In genomic region chrX:49002091-49002935, GRCh38 we compare ENCODE assay signal across 8 cellular contexts. TPM values are rescaled to one million over a fixed set of nuclear protein-coding genes. Genes with fewer than 3 reads are reported as not detected.
DNase-seq lines count a peak whose midpoint lies in the region; ATAC-seq lines count a peak whose summit lies in the region.

A gene with protein sequence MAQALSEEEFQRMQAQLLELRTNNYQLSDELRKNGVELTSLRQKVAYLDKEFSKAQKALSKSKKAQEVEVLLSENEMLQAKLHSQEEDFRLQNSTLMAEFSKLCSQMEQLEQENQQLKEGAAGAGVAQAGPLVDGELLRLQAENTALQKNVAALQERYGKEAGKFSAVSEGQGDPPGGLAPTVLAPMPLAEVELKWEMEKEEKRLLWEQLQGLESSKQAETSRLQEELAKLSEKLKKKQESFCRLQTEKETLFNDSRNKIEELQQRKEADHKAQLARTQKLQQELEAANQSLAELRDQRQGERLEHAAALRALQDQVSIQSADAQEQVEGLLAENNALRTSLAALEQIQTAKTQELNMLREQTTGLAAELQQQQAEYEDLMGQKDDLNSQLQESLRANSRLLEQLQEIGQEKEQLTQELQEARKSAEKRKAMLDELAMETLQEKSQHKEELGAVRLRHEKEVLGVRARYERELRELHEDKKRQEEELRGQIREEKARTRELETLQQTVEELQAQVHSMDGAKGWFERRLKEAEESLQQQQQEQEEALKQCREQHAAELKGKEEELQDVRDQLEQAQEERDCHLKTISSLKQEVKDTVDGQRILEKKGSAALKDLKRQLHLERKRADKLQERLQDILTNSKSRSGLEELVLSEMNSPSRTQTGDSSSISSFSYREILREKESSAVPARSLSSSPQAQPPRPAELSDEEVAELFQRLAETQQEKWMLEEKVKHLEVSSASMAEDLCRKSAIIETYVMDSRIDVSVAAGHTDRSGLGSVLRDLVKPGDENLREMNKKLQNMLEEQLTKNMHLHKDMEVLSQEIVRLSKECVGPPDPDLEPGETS (minus strand): TSS chrX:49002264. CDS start chrX:49002229, 35 bp downstream.

- H3K27ac ChIP-seq in CD4-positive, alpha-beta memory T cell (ENCODE audit: low read depth, low read length), result peak within 1 kb of the TSS; percentile 97

- intact Hi-C loops in CD4-positive, alpha-beta memory T cell (cut with micrococcal nuclease), result loop anchor here (1.0 to 5.0 kb wide), 6 partner anchors 41 to 201 kb away; partner anchors contain the start of genes PIM2, PRAF2 and TFE3

- peaks cover 13% of the 10 kb centered on the region for H3K36me3 ChIP-seq in CD4-positive, alpha-beta memory T cell (ENCODE audit: insufficient read depth, low read length)

- peaks cover 27% of the 10 kb centered on the region for H3K4me1 ChIP-seq in CD4-positive, alpha-beta memory T cell (ENCODE audit: insufficient read depth, low read length)

- peak; percentile 82 to 94 (median 86) for DNase-seq in CD4-positive, alpha-beta memory T cell
- DNase-seq in HS-27A (ENCODE audit: low read depth), result peak; percentile 61
- DNase-seq in NOMO-1 (lab: John Stamatoyannopoulos, UW; ENCODE audit: unreplicated experiment in 2 of 2), result peak; percentile 49 to 73
- peak; percentile 72 to 78 (median 73) for DNase-seq in effector memory CD8-positive, alpha-beta T cell
- DNase-seq in memory B cell (ENCODE audit: low spot score in 2 of 2), result peak; percentile 61 to 76
- DNase-seq in stimulated activated CD8-positive, alpha-beta memory T cell treated with anti-CD3 and anti-CD28 coated beads, Interleukin-12 subunit alpha, Interleukin-12 subunit beta, amount 100 ng/mL, for 24 hours (ENCODE audit: extremely low read depth), result peak; percentile 40

- H3K4me3 Mint-ChIP-seq in CD4-positive, alpha-beta memory T cell, result peak within 1 kb of the TSS; percentile 91 to 99 (median 97)
- H3K4me3 Mint-ChIP-seq in effector memory CD8-positive, alpha-beta T cell, result peak within 1 kb of the TSS; percentile 98 to 99
- H3K4me3 Mint-ChIP-seq in memory B cell, result peak within 1 kb of the TSS; percentile 97

- no peaks in the 10 kb centered on the region for H3K9me3 ChIP-seq in CD4-positive, alpha-beta memory T cell (ENCODE audit: control insufficient read depth in 1 of 2, low read length in 2 of 2)

- POLR2A ChIA-PET in CD4-positive, alpha-beta memory T cell (lab: Charles Lee; ENCODE audit: partially characterized antibody), result interaction anchor here (0.6 to 3.1 kb wide), 25 partner anchors 9 to 371 kb away, joined by 3 to 23 read pairs (median 4); partner anchors contain the start of genes HDAC6, KCND1, OTUD5 and TFE3
- POLR2A ChIA-PET in activated CD8-positive, alpha-beta memory T cell treated with anti-CD3 and anti-CD28 coated beads for 36 hours (lab: Charles Lee), result interaction anchor here (0.5 to 1.1 kb wide), 4 partner anchors 15 to 407 kb away, joined by 5 to 8 read pairs (median 7); no protein-coding TSS in a partner anchor

- H3K4me3 ChIP-seq in CD4-positive, alpha-beta memory T cell (ENCODE audit: low read length in 2 of 2), result peak within 1 kb of the TSS; percentile 79 to 86

- CTCF ChIA-PET in CD4-positive, alpha-beta memory T cell (lab: Charles Lee; ENCODE audit: partially characterized antibody), result interaction anchor here (0.6 to 1.8 kb wide), 7 partner anchors 10 to 354 kb away, joined by 3 to 6 read pairs (median 3); partner anchors contain the start of gene TFE3
- CTCF ChIA-PET in activated CD8-positive, alpha-beta memory T cell treated with anti-CD3 and anti-CD28 coated beads for 36 hours (lab: Charles Lee), result interaction anchor here (0.6 to 1.5 kb wide), 4 partner anchors 12 to 201 kb away, joined by 3 to 5 read pairs (median 4); partner anchors contain the start of gene HDAC6

- peaks cover 17 to 36% (median 27%) of the 10 kb centered on the region in 4 donors for H3K4me1 Mint-ChIP-seq in CD4-positive, alpha-beta memory T cell
- H3K4me1 Mint-ChIP-seq in effector memory CD8-positive, alpha-beta T cell (ENCODE audit: low read depth in 2 of 2), result peaks cover 23 to 27% of the 10 kb centered on the region in 2 donors
- peaks cover 21% of the 10 kb centered on the region for H3K4me1 Mint-ChIP-seq in memory B cell

- peaks cover 0 to 2% (median 0%) of the 10 kb centered on the region in 8 donors for H3K9me3 Mint-ChIP-seq in CD4-positive, alpha-beta memory T cell
- H3K9me3 Mint-ChIP-seq in effector memory CD8-positive, alpha-beta T cell, result no peaks in the 10 kb centered on the region
- no peaks in the 10 kb centered on the region for H3K9me3 Mint-ChIP-seq in memory B cell

- H3K27me3 ChIP-seq in CD4-positive, alpha-beta memory T cell (ENCODE audit: insufficient read depth, low read length), result no peaks in the 10 kb centered on the region

- peak within 1 kb of the TSS; percentile 93 to 99 (median 98) for H3K27ac Mint-ChIP-seq in CD4-positive, alpha-beta memory T cell
- H3K27ac Mint-ChIP-seq in effector memory CD8-positive, alpha-beta T cell, result peak within 1 kb of the TSS; percentile 99 to 100
- peak within 1 kb of the TSS; percentile 98 for H3K27ac Mint-ChIP-seq in memory B cell

- ATAC-seq in GM19455 (IDR thresholded peaks at IDR 0.05; ENCODE audit: unreplicated experiment), result peak; percentile 66
- peak; percentile 73 for ATAC-seq in effector memory CD8-positive, alpha-beta T cell (replicated peaks)
- peak; percentile 79 for ATAC-seq in memory B cell (ENCODE audit: low read depth)

- H3K36me3 Mint-ChIP-seq in CD4-positive, alpha-beta memory T cell, result peaks cover 20 to 28% of the 10 kb centered on the region in 2 donors
- peaks cover 34% of the 10 kb centered on the region for H3K36me3 Mint-ChIP-seq in effector memory CD8-positive, alpha-beta T cell (ENCODE audit: insufficient read depth)
- H3K36me3 Mint-ChIP-seq in memory B cell, result peaks cover 12% of the 10 kb centered on the region

- H3K27me3 Mint-ChIP-seq in CD4-positive, alpha-beta memory T cell, result no peaks in the 10 kb centered on the region
- H3K27me3 Mint-ChIP-seq in effector memory CD8-positive, alpha-beta T cell, result no peaks in the 10 kb centered on the region
- H3K27me3 Mint-ChIP-seq in memory B cell, result no peaks in the 10 kb centered on the region

RNA-seq across cellular contexts. Expression of the gene that starts here (rescaled TPM):
- 100 to 1,000 TPM in 1 of 2 experiments, 10 to 100 TPM in 1; 99.6 to 111 TPM for total RNA-seq in CD4-positive, alpha-beta memory T cell
- polyA plus RNA-seq in CD4-positive, alpha-beta memory T cell, result 10 to 100 TPM in 1 of 2 donors, 1 to 10 TPM in 1; 4.8 to 18.7 TPM
- total RNA-seq in activated CD8-positive, alpha-beta memory T cell treated with anti-CD3 and anti-CD28 coated beads for 36 hours, result 10 to 100 TPM; 60.8 TPM

Comparison
In these comparisons a context has a peak if more than half of its experiments do, and no peak if none do; other contexts are left out.
1. Peak in every context shown above with its lines: DNase-seq, ATAC-seq, H3K4me3 ChIP-seq and H3K27ac ChIP-seq.